ENCODE assay signal across 8 cellular contexts in the genomic region with DNA sequence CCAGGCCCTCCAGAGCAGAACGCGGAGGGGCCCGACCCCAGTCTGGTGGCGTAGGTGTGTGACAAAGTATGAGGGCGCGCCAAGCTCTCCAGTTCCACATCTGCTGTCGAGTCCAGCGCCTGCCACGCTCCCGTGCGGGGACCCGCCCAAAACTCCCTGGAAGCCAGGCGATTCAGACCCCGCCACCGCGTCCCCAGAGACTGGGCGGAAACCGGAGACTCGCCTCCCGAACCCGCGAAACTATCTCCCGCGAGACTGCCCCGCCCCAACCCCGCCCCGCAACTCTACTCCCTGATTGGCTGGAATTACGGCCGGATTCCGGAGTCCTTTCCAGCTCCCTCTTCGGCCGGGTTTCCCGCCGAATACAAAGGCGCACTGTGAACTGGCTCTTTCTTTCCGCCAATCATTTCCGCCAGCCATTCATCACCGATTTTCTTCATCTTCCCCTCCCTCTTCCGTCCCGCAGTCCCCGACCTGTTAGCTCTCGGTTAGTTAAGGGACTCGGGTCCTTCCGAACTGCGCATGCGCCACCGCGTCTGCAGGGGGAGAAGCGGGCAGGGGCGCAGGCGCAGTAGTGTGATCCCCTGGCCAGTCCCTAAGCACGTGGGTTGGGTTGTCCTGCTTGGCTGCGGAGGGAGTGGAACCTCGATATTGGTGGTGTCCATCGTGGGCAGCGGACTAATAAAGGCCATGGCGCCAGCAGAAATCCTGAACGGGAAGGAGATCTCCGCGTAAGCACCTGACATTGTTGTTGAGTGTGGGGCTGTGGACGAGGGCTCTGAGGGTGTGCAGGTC. TPM values are rescaled to one million over a fixed set of nuclear protein-coding genes. Genes with fewer than 3 reads are reported as not detected.
DNase-seq lines count a peak whose midpoint lies in the region; TF ChIP-seq lines count a peak whose summit lies in the region.

MTHFD1 (plus strand) TSS at position 616 of the 795 bp plus-strand sequence; CDS start at position 691, 75 bp downstream.

- in situ Hi-C loops in SK-MEL-5 (cut with HindIII; ENCODE audit: low pct_unique_long_range_greater_than_20kb, low sequenced_read_pairs): no loop called here

- H3K9me3 ChIP-seq in neuron (ENCODE audit: low read length) (no peaks in the 10 kb centered on the region), subcutaneous abdominal adipose tissue (ENCODE audit: control insufficient read depth in 5 of 5, low read length in 5 of 5) (no peaks in the 10 kb centered on the region)

- peak within 1 kb of the TSS; percentile 64 to 95 (median 82) for H3K9ac ChIP-seq in subcutaneous abdominal adipose tissue (ENCODE audit: low read length in 5 of 5)

- DNase-seq in GF-D8 (lab: John Stamatoyannopoulos, UW) (peak; percentile 94), HEK293T (ENCODE audit: extremely low spot score) (peak; percentile 98), MV-4-11 (lab: John Stamatoyannopoulos, UW) (peak; percentile 99), SK-MEL-5 (ENCODE audit: low read depth, low spot score) (peak; percentile 99), foreskin melanocyte (peak; percentile 99)
- DNase-seq in activated naive CD4-positive, alpha-beta T cell treated with Interleukin-2 at 50 U/mL for 16 hours: peak; percentile 95

- peaks cover 5% of the 10 kb centered on the region for H3K36me3 ChIP-seq in neuron (ENCODE audit: insufficient read depth, low read length)
- peaks cover 0 to 2% (median 0%) of the 10 kb centered on the region in 5 donors for H3K36me3 ChIP-seq in subcutaneous abdominal adipose tissue (ENCODE audit: control insufficient read depth in 5 of 5, insufficient read depth in 5 of 5, low read length in 5 of 5)

- H2AFZ ChIP-seq in neuron (ENCODE audit: low read depth, low read length): peak within 1 kb of the TSS; percentile 82

- H3K27me3 ChIP-seq in neuron (ENCODE audit: insufficient read depth, low read length): no peaks in the 10 kb centered on the region
- no peaks in the 10 kb centered on the region for H3K27me3 ChIP-seq in subcutaneous abdominal adipose tissue (ENCODE audit: control insufficient read depth in 5 of 5, insufficient read depth in 4 of 5, low read length in 5 of 5)

- POLR2A ChIA-PET in HEK293T (lab: Yijun Ruan, JAX): interaction anchor here (0.6 to 3.2 kb wide), 45 partner anchors 9 to 492 kb away, joined by 3 to 45 read pairs (median 4); partner anchors contain the start of genes AKAP5, HSPA2, PLEKHG3 and SPTB

- H3K4me3 ChIP-seq in neuron (ENCODE audit: low read length): peak within 1 kb of the TSS; percentile 75
- H3K4me3 ChIP-seq in subcutaneous abdominal adipose tissue (ENCODE audit: low read depth in 1 of 5, low read length in 5 of 5): peak within 1 kb of the TSS; percentile 81 to 96 (median 85)

- H3K4me1 ChIP-seq in neuron (ENCODE audit: insufficient read depth, low read length) (peaks cover 6% of the 10 kb centered on the region), subcutaneous abdominal adipose tissue (ENCODE audit: control insufficient read depth in 5 of 5, insufficient read depth in 5 of 5, low read length in 5 of 5) (peaks cover 3 to 51% (median 44%) of the 10 kb centered on the region in 5 donors)

- CTCF ChIA-PET in HEK293T (lab: Yijun Ruan, JAX): interaction anchor here (0.8 to 0.9 kb wide), 2 partner anchors 42 to 49 kb away, joined by 3 read pairs; no protein-coding TSS in a partner anchor

- peak within 1 kb of the TSS; percentile 87 for H3K27ac ChIP-seq in subcutaneous abdominal adipose tissue (ENCODE audit: low read depth, low read length)

TF ChIP-seq in HEK293T, 16 proteins besides CTCF, POLR2A, EP300 and RAD21:
- TF ChIP-seq SP1 (IDR thresholded peaks at IDR 0.05) (no peak), NFRKB (IDR thresholded peaks at IDR 0.05) (no peak), L3MBTL2 (conservative IDR thresholded peaks at IDR 0.05) (peak; percentile 97)
- TF ChIP-seq, protein P1, sequence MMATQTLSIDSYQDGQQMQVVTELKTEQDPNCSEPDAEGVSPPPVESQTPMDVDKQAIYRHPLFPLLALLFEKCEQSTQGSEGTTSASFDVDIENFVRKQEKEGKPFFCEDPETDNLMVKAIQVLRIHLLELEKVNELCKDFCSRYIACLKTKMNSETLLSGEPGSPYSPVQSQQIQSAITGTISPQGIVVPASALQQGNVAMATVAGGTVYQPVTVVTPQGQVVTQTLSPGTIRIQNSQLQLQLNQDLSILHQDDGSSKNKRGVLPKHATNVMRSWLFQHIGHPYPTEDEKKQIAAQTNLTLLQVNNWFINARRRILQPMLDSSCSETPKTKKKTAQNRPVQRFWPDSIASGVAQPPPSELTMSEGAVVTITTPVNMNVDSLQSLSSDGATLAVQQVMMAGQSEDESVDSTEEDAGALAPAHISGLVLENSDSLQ (IDR thresholded peaks at IDR 0.05): peak; percentile 98
TF ChIP-seq in HEK293T: peak in this region for 2.

RNA-seq across cellular contexts. Expression of gene MTHFD1, which starts in this region (rescaled TPM):
- 32.6 and 37.9 TPM in 2 replicates for total RNA-seq in SK-MEL-5 (2014; rRNA removed; shearing (Covaris generic))
- polyA plus RNA-seq in SK-MEL-5 (2015; cell fraction: cytosol; rRNA removed): 70.1 and 87.9 TPM in 2 replicates
- 79.2 and 88.3 TPM in 2 replicates for polyA plus RNA-seq in SK-MEL-5 (2015; cell fraction: nucleus; rRNA removed)

Comparison
In these comparisons a context has a peak if more than half of its experiments do, and no peak if none do; other contexts are left out.
1. Peak in every context shown above with its lines: DNase-seq, H3K4me3 ChIP-seq and H3K27ac ChIP-seq.